Comparison of ENCODE assay signal across 8 cellular contexts in genomic region chr19:925912-926594, GRCh38. TPM values are rescaled to one million over a fixed set of nuclear protein-coding genes. Genes with fewer than 3 reads are reported as not detected.
A peak's percentile ranks its signal among the peaks of the same experiment; 100 is the strongest.
DNase-seq lines count a peak whose midpoint lies in the region; ATAC-seq, FAIRE-seq and TF ChIP-seq lines count a peak whose summit lies in the region.

A gene with protein sequence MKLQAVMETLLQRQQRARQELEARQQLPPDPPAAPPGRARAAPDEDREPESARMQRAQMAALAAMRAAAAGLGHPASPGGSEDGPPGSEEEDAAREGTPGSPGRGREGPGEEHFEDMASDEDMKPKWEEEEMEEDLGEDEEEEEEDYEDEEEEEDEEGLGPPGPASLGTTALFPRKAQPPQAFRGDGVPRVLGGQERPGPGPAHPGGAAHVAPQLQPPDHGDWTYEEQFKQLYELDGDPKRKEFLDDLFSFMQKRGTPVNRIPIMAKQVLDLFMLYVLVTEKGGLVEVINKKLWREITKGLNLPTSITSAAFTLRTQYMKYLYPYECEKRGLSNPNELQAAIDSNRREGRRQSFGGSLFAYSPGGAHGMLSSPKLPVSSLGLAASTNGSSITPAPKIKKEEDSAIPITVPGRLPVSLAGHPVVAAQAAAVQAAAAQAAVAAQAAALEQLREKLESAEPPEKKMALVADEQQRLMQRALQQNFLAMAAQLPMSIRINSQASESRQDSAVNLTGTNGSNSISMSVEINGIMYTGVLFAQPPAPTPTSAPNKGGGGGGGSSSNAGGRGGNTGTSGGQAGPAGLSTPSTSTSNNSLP (plus strand): TSS chr19:926035. CDS start chr19:929529, 3,494 bp downstream.

- under 1% methylated on average over 76 of the region's 78 CpGs for WGBS in urinary bladder

- DNase-seq in NCI-H2227 (lab: John Stamatoyannopoulos, UW; ENCODE audit: unreplicated experiment) (peak; percentile 75), NCI-H2227 treated with DMSO at 0.1 percent for 48 hours (lab: John Stamatoyannopoulos, UW) (no peak), H54 (ENCODE audit: insufficient read length, low spot score) (peak; percentile 83), OCI-M1 (lab: John Stamatoyannopoulos, UW) (peak; percentile 67), mesenteric fat pad (ENCODE audit: low spot score) (no peak)
- DNase-seq in effector CD4-positive, alpha-beta T cell: peak; percentile 45

- peak within 1 kb of the TSS; percentile 76 for H3K4me3 ChIP-seq in urinary bladder (ENCODE audit: low read depth, low read length)

- H3K36me3 ChIP-seq in urinary bladder (ENCODE audit: insufficient read depth): no peaks in the 10 kb centered on the region

- TF ChIP-seq POLR2A in H54 (IDR thresholded peaks at IDR 0.05; ENCODE audit: low read depth, low read length): peak; percentile 49

- H3K27ac ChIP-seq in urinary bladder (ENCODE audit: low read depth): peak within 1 kb of the TSS; percentile 74

- peaks cover 2% of the 10 kb centered on the region for H3K4me1 ChIP-seq in urinary bladder (ENCODE audit: insufficient read depth)

- ATAC-seq in HG03097 (IDR thresholded peaks at IDR 0.05; ENCODE audit: low FRiP score, unreplicated experiment): no peak

- no peak for FAIRE-seq in H54 (lab: Jason Lieb, UNC)

RNA-seq across cellular contexts. Expression of the gene that starts here (rescaled TPM):
- 19.5 TPM for total RNA-seq in mesenteric fat pad
- 9.1 TPM for total RNA-seq in urinary bladder
- 6.1 TPM for polyA plus RNA-seq in urinary bladder

Comparison
In these comparisons a context has a peak if more than half of its experiments do, and no peak if none do; other contexts are left out.
1. DNase-seq: peak in NCI-H2227 (single experiment), H54 (single experiment), OCI-M1 (single experiment) and effector CD4-positive, alpha-beta T cell (single experiment); none in NCI-H2227 treated with DMSO at 0.1 percent for 48 hours (single experiment) and mesenteric fat pad (single experiment).